In the genomic region with DNA sequence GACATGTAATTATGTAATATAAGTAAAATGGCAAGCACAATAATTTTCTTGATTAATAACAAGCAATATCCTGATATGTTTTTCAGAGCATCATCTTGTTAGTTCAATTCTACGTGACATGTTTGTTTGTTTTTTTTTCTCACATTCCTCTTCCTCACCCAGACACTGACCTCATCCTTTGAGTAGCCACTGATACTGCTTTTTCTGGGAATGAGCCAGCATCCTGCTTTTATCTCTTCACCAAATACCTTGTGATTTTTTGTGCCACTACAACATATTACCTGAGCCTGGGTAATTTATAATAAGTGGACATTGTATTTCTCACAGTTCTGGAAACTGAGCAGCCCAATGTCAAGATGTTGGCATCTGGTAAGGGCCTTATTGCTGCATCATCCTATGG, we compare ENCODE assay signal across 18 cellular contexts.
"Had no signal": no experiment of that assay in that cellular context is flagged by ENCODE, and none has a peak within 500 bp of the region (broad histone marks: within the 10 kb centered on the region; RNA-seq: fewer than 3 reads in every experiment).

No MANE protein-coding gene starts in this region.

- DNase-seq: activated CD4-positive, CD25-positive, alpha-beta regulatory T cell; activated naive CD4-positive, alpha-beta T cell treated with Interleukin-2 at 50 U/mL for 16 hours; aorta; hypothalamus; right cardiac atrium; stimulated activated CD4-positive, alpha-beta T cell treated with anti-CD3 and anti-CD28 coated beads, Interleukin-4, amount 100 ng/mL, for 4 hours; stimulated activated CD8-positive, alpha-beta memory T cell treated with anti-CD3 and anti-CD28 coated beads, Interleukin-4, amount 100 ng/mL, for 48 hours; stimulated activated naive CD4-positive, alpha-beta T cell treated with Interleukin-2 at 50 U/mL for 16 hours; substantia nigra; SW 1271 had no signal

- H3K4me1 ChIP-seq: esophagus muscularis mucosa, prostate gland, tibial nerve had no signal

- H3K4me3 ChIP-seq: esophagus muscularis mucosa, prostate gland, skin epidermis, tibial nerve had no signal

- FAIRE-seq: colon, TTC549 had no signal

- H3K36me3 ChIP-seq: esophagus muscularis mucosa, prostate gland, tibial nerve had no signal

- H3K4me3 Mint-ChIP-seq: activated T-helper 1 cell treated with anti-CD3 and anti-CD28 coated beads, Interleukin-12 subunit alpha, Interleukin-12 subunit beta, Interleukin-2, Interleukin-4 antibody, amounts not matched to agents 30 ng/mL and 10 ng/mL and 1 ng/mL, durations not matched to agents 14 hours and 24 hours and 36 hours; neural crest cell had no signal

- H3K9me3 ChIP-seq: prostate gland had no signal

- H3K4me1 Mint-ChIP-seq: neural crest cell had no signal

- H3K27ac ChIP-seq: esophagus muscularis mucosa, prostate gland, skin epidermis, tibial nerve had no signal

- H3K27me3 ChIP-seq: esophagus muscularis mucosa, tibial nerve had no signal

- H3K27ac Mint-ChIP-seq: activated T-helper 1 cell treated with anti-CD3 and anti-CD28 coated beads, Interleukin-12 subunit alpha, Interleukin-12 subunit beta, Interleukin-2, Interleukin-4 antibody, amounts not matched to agents 30 ng/mL and 10 ng/mL and 1 ng/mL, durations not matched to agents 14 hours and 24 hours and 36 hours had no signal
